ENCODE assay signal across 8 cellular contexts in genomic region chr12:12736759-12737676, GRCh38. TPM values are rescaled to one million over a fixed set of nuclear protein-coding genes. Genes with fewer than 3 reads are reported as not detected.
DNase-seq lines count a peak whose midpoint lies in the region; ATAC-seq and TF ChIP-seq lines count a peak whose summit lies in the region.

No MANE protein-coding gene starts in this region.

- H3K27me3 ChIP-seq in right lobe of liver (no peaks in the 10 kb centered on the region), testis (no peaks in the 10 kb centered on the region)

- ATAC-seq in GM21367 (IDR thresholded peaks at IDR 0.05; ENCODE audit: unreplicated experiment) = peak; percentile 63
- peak; percentile 84 to 87 (median 85) for ATAC-seq in right lobe of liver

- H3K27ac ChIP-seq in right lobe of liver = peak overlapping the region in 1 of 3 donors; percentile 5
- peak overlapping the region; percentile 3 to 42 for H3K27ac ChIP-seq in testis

- TF ChIP-seq CTCF in choroid plexus epithelial cell (conservative IDR thresholded peaks at IDR 0.05; ENCODE audit: low read depth, low read length) (peak; percentile 67), right lobe of liver (IDR thresholded peaks at IDR 0.05) (peak; percentile 44 to 65 (median 60)), testis (IDR thresholded peaks at IDR 0.05) (peak; percentile 27 to 56 (median 39))

- no peaks in the 10 kb centered on the region for H3K36me3 ChIP-seq in right lobe of liver
- no peaks in the 10 kb centered on the region for H3K36me3 ChIP-seq in testis (ENCODE audit: low read depth, missing control alignments)

- no peaks in the 10 kb centered on the region for H3K9me3 ChIP-seq in right lobe of liver
- H3K9me3 ChIP-seq in testis = no peaks in the 10 kb centered on the region

- WGBS in right lobe of liver (ENCODE audit: insufficient coverage, low coverage, low lambda C conversion rate, missing lambda C conversion rate) = 48% methylated on average over 9 of the region's 9 CpGs
- WGBS in testis, 2 donors = 64 to 74% methylated on average over 9 of the region's 9 CpGs

- intact Hi-C loops in right lobe of liver (cut with DNase I) (no loop called here), testis (cut with DNase I; ENCODE audit: low total_unique reads) (no loop called here)

- peak; percentile 85 for DNase-seq in EL
- peak; percentile 59 for DNase-seq in HPDE6-E6E7 (ENCODE audit: extremely low spot score)
- peak; percentile 56 for DNase-seq in T-helper 2 cell treated with Interferon-gamma antibody and Interleukin-4, amounts not matched to agents 5 μg/mL and 100 μg/mL, for 36 hours (ENCODE audit: low spot score)
- DNase-seq in choroid plexus epithelial cell (ENCODE audit: low read depth) = peak; percentile 69
- DNase-seq in right lobe of liver = no peak
- no peak for DNase-seq in testis
- DNase-seq in ureter (ENCODE audit: low spot score) = no peak

- no peak overlapping the region for H3K4me3 ChIP-seq in choroid plexus epithelial cell (ENCODE audit: low read depth, low read length)
- no peak overlapping the region for H3K4me3 ChIP-seq in right lobe of liver
- H3K4me3 ChIP-seq in testis = no peak overlapping the region

- peak overlapping the region; percentile 93 for H3K27ac Mint-ChIP-seq in T-helper 2 cell treated with Interferon-gamma antibody and Interleukin-4, amounts not matched to agents 5 μg/mL and 100 μg/mL, for 36 hours

- H3K9me3 Mint-ChIP-seq in T-helper 2 cell treated with Interferon-gamma antibody and Interleukin-4, amounts not matched to agents 5 μg/mL and 100 μg/mL, for 36 hours = no peaks in the 10 kb centered on the region

- peaks cover 34% of the 10 kb centered on the region for H3K36me3 Mint-ChIP-seq in T-helper 2 cell treated with Interferon-gamma antibody and Interleukin-4, amounts not matched to agents 5 μg/mL and 100 μg/mL, for 36 hours (ENCODE audit: low read depth)

- no peaks in the 10 kb centered on the region for H3K4me1 ChIP-seq in right lobe of liver
- peaks cover 47% of the 10 kb centered on the region for H3K4me1 ChIP-seq in testis

- peak overlapping the region; percentile 79 for H3K4me3 Mint-ChIP-seq in T-helper 2 cell treated with Interferon-gamma antibody and Interleukin-4, amounts not matched to agents 5 μg/mL and 100 μg/mL, for 36 hours

- peaks cover 60% of the 10 kb centered on the region for H3K4me1 Mint-ChIP-seq in T-helper 2 cell treated with Interferon-gamma antibody and Interleukin-4, amounts not matched to agents 5 μg/mL and 100 μg/mL, for 36 hours (ENCODE audit: low read depth)

- H3K27me3 Mint-ChIP-seq in T-helper 2 cell treated with Interferon-gamma antibody and Interleukin-4, amounts not matched to agents 5 μg/mL and 100 μg/mL, for 36 hours (ENCODE audit: low read depth) = no peaks in the 10 kb centered on the region

- TF ChIP-seq POLR2A in right lobe of liver (IDR thresholded peaks at IDR 0.05) (no peak), testis (IDR thresholded peaks at IDR 0.05) (no peak)

RNA-seq across cellular contexts. Expression of gene CDKN1B, which starts 19.9 kb away (rescaled TPM):
- total RNA-seq in right lobe of liver (10 to 100 TPM; 18.3 to 28.6 (median 24.5) TPM), testis (10 to 100 TPM; 76.1 to 98.9 TPM), ureter (52.8 TPM)
- 59.2 TPM for polyA plus RNA-seq in testis (ENCODE audit: insufficient read depth, low read depth, low replicate concordance)

RNA-seq across cellular contexts. Expression of gene GPR19, which starts 41.0 kb away (rescaled TPM):
- total RNA-seq in right lobe of liver (under 1 TPM in 1 of 6 experiments, not detected in 5; 0.11 TPM), testis (1 to 10 TPM; 2.1 to 2.9 TPM), ureter (not detected)
- polyA plus RNA-seq in testis (ENCODE audit: insufficient read depth, low read depth, low replicate concordance) = 4.1 TPM

RNA-seq across cellular contexts. Expression of gene APOLD1, which starts 48.4 kb away (rescaled TPM):
- total RNA-seq in right lobe of liver = 1 to 10 TPM in 4 of 6 experiments, under 1 TPM in 2; 0.27 to 5.6 (median 1.2) TPM
- 1 to 10 TPM; 9.2 to 9.7 TPM for total RNA-seq in testis
- polyA plus RNA-seq in testis (ENCODE audit: insufficient read depth, low read depth, low replicate concordance) = 8.2 TPM
- total RNA-seq in ureter = 35.9 TPM

Comparison
In these comparisons a context has a peak if more than half of its experiments do, and no peak if none do; other contexts are left out.
1. DNase-seq: peak in EL (single experiment), HPDE6-E6E7 (single experiment), T-helper 2 cell treated with Interferon-gamma antibody and Interleukin-4, amounts not matched to agents 5 μg/mL and 100 μg/mL, for 36 hours (single experiment) and choroid plexus epithelial cell (single experiment); none in right lobe of liver (0 of 3), testis (single experiment) and ureter (single experiment).
2. Peak in every context shown above with its lines, with median percentiles within 50 percentile points of each other: CTCF ChIP-seq.